Comparison of ENCODE assay signal across 8 cellular contexts in the genomic region with DNA sequence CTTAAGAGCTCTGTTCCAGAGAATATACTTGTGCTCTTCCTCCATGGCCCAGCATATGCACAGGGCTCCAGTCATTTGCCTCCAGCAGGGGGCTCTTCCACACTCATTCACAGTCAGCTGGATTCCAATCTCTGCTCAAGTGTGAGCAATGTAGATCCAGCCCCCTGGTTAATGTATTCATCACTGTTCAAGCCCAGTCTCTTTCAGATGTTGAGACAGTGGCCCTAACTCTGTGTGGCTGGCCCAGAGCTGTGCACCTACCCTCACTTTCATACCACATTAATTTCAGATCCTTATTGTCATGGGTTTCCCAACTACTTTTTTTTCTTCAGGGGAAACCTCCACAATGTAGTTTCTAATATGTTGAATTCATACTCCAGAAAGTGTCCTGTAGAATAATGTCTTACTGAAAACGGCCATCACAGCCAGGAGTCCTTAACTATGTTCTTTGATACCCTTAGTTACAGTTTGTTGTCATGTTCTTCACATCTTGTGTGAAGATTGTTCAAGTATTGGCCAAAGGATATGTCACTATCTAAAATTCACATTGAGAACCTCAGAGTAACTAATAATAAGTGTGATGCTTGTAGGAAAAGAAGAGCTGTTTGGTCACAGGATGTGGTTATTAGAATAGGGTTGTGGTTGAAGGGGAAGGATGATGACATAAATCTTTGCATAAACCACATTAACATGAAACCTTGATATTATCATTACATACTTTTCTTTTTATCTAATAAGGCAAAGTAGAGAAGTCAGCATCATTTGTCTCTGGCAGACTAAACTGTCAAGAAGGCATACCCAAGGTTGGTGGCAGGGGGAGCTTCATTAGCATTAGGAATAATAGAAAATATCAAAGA. TPM values are rescaled to one million over a fixed set of nuclear protein-coding genes. Genes with fewer than 3 reads are reported as not detected.
DNase-seq lines count a peak whose midpoint lies in the region; ATAC-seq, FAIRE-seq and TF ChIP-seq lines count a peak whose summit lies in the region.

No MANE protein-coding gene starts in this region.

- no peaks in the 10 kb centered on the region for H3K27me3 ChIP-seq in CD4-positive, CD25-positive, alpha-beta regulatory T cell (ENCODE audit: control insufficient read depth, insufficient read depth, low read length)
- H3K27me3 ChIP-seq in astrocyte (ENCODE audit: insufficient read depth, low read length), result no peaks in the 10 kb centered on the region
- H3K27me3 ChIP-seq in thoracic aorta (replicated peaks; ENCODE audit: insufficient read depth), result no peaks in the 10 kb centered on the region

- H2AFZ ChIP-seq in astrocyte (ENCODE audit: low read depth, low read length), result no peak overlapping the region

- no peaks in the 10 kb centered on the region for H3K9me3 ChIP-seq in CD4-positive, CD25-positive, alpha-beta regulatory T cell (ENCODE audit: control insufficient read depth in 2 of 2, low read length in 2 of 2)
- H3K9me3 ChIP-seq in astrocyte (ENCODE audit: insufficient read depth, low read depth, low read length) (no peaks in the 10 kb centered on the region), thoracic aorta (no peaks in the 10 kb centered on the region)

- peaks cover 4% of the 10 kb centered on the region for H3K27me3 Mint-ChIP-seq in CD4-positive, CD25-positive, alpha-beta regulatory T cell
- H3K27me3 Mint-ChIP-seq in astrocyte (ENCODE audit: low read depth, unreplicated experiment), result peaks cover 1% of the 10 kb centered on the region

- POLR2A ChIA-PET in RWPE1 (lab: Yijun Ruan, JAX; ENCODE audit: low non-redundant PET), result no interaction called here

- H4K20me1 ChIP-seq in astrocyte (ENCODE audit: insufficient read depth, low read length), result no peaks in the 10 kb centered on the region

- TF ChIP-seq CTCF in RWPE1 (conservative IDR thresholded peaks at IDR 0.05; ENCODE audit: low read depth) (0 out of 2 replicates have a peak, but pooled peaks have one; percentile 12), astrocyte (IDR thresholded peaks at IDR 0.05; ENCODE audit: insufficient read depth, low read depth, low read length) (peak; percentile 55), thoracic aorta (IDR thresholded peaks at IDR 0.05) (peak; percentile 16), lower leg skin (IDR thresholded peaks at IDR 0.05) (no peak)

- peak overlapping the region; percentile 34 for H3K4me2 ChIP-seq in astrocyte (ENCODE audit: low read length)

- H3K4me1 ChIP-seq in CD4-positive, CD25-positive, alpha-beta regulatory T cell (ENCODE audit: control insufficient read depth, insufficient read depth, low read length, poor library complexity, severe bottlenecking), result peaks cover 35% of the 10 kb centered on the region
- no peaks in the 10 kb centered on the region for H3K4me1 ChIP-seq in astrocyte (ENCODE audit: insufficient read depth, low read length)
- no peaks in the 10 kb centered on the region for H3K4me1 ChIP-seq in thoracic aorta (ENCODE audit: control insufficient read depth in 1 of 2, low read depth in 2 of 2)

- CTCF ChIA-PET in RWPE1 (lab: Yijun Ruan, JAX), result interaction anchor here (0.5 to 1.3 kb wide), 5 partner anchors 10 to 274 kb away, joined by 3 to 5 read pairs (median 3); no protein-coding TSS in a partner anchor

- H3K9me3 Mint-ChIP-seq in CD4-positive, CD25-positive, alpha-beta regulatory T cell, result peaks cover 0 to 5% (median 0%) of the 10 kb centered on the region in 7 donors
- peaks cover 3% of the 10 kb centered on the region for H3K9me3 Mint-ChIP-seq in astrocyte (ENCODE audit: unreplicated experiment)

- FAIRE-seq in astrocyte (lab: Jason Lieb, UNC), result no peak

- WGBS in lower leg skin, 2 donors, result 27 to 29% methylated on average over 1 of the region's 1 CpG

- no peaks in the 10 kb centered on the region for H3K36me3 ChIP-seq in CD4-positive, CD25-positive, alpha-beta regulatory T cell (ENCODE audit: control insufficient read depth, insufficient read depth, low read length)
- H3K36me3 ChIP-seq in astrocyte (ENCODE audit: insufficient read depth, low read length), result no peaks in the 10 kb centered on the region
- H3K36me3 ChIP-seq in thoracic aorta, result no peaks in the 10 kb centered on the region

- no peak for TF ChIP-seq POLR2A in lower leg skin (IDR thresholded peaks at IDR 0.05)

- H3K36me3 Mint-ChIP-seq in CD4-positive, CD25-positive, alpha-beta regulatory T cell, result no peaks in the 10 kb centered on the region
- no peaks in the 10 kb centered on the region for H3K36me3 Mint-ChIP-seq in astrocyte (ENCODE audit: low read depth, unreplicated experiment)

- intact Hi-C loops in left colon (cut with DNase I, micrococcal nuclease), result no loop called here
- intact Hi-C loops in lower leg skin (cut with DNase I; ENCODE audit: low total_unique reads), result no loop called here

- peak overlapping the region; percentile 98 for H3K27ac ChIP-seq in CD4-positive, CD25-positive, alpha-beta regulatory T cell (ENCODE audit: insufficient read depth, low read length, poor library complexity, severe bottlenecking)
- H3K27ac ChIP-seq in RWPE1 (no peak overlapping the region), astrocyte (ENCODE audit: low read depth, low read length) (no peak overlapping the region), thoracic aorta (no peak overlapping the region)

- H3K27ac Mint-ChIP-seq in CD4-positive, CD25-positive, alpha-beta regulatory T cell, result peak overlapping the region; percentile 95 to 99 (median 98)
- peak overlapping the region; percentile 68 for H3K27ac Mint-ChIP-seq in astrocyte (ENCODE audit: unreplicated experiment)

- peak overlapping the region; percentile 57 for H3K4me3 ChIP-seq in CD4-positive, CD25-positive, alpha-beta regulatory T cell (ENCODE audit: low read depth, low read length)
- H3K4me3 ChIP-seq in astrocyte (ENCODE audit: insufficient read depth, low read depth, low read length) (no peak overlapping the region), thoracic aorta (no peak overlapping the region), lower leg skin (ENCODE audit: low read depth, poor library complexity, severe bottlenecking) (no peak overlapping the region)

- H3K9ac ChIP-seq in astrocyte (ENCODE audit: low read length), result no peak overlapping the region

- no peaks in the 10 kb centered on the region for H3K79me2 ChIP-seq in astrocyte (ENCODE audit: insufficient read depth, low read length)

- peak overlapping the region; percentile 51 to 77 (median 56) for H3K4me3 Mint-ChIP-seq in CD4-positive, CD25-positive, alpha-beta regulatory T cell
- no peak overlapping the region for H3K4me3 Mint-ChIP-seq in astrocyte (ENCODE audit: unreplicated experiment)

- ATAC-seq in CD4-positive, CD25-positive, alpha-beta regulatory T cell (ENCODE audit: low read depth in 2 of 2), result peak; percentile 88 to 91
- ATAC-seq in GM19043 (IDR thresholded peaks at IDR 0.05; ENCODE audit: low read depth, unreplicated experiment), result peak; percentile 66
- peak; percentile 70 for ATAC-seq in HG03097 (IDR thresholded peaks at IDR 0.05; ENCODE audit: low FRiP score, unreplicated experiment)
- peak; percentile 86 for ATAC-seq in left colon
- no peak for ATAC-seq in thoracic aorta (ENCODE audit: insufficient number of reproducible peaks, low FRiP score, low read depth)

- peaks cover 10 to 60% (median 46%) of the 10 kb centered on the region in 4 donors for H3K4me1 Mint-ChIP-seq in CD4-positive, CD25-positive, alpha-beta regulatory T cell
- peaks cover 7% of the 10 kb centered on the region for H3K4me1 Mint-ChIP-seq in astrocyte (ENCODE audit: low read depth, unreplicated experiment)

- peak; percentile 50 to 95 (median 91) for DNase-seq in CD4-positive, CD25-positive, alpha-beta regulatory T cell
- DNase-seq in RWPE1 (ENCODE audit: low spot score) (peak; percentile 5), astrocyte (ENCODE audit: low read depth) (peak; percentile 1), left colon (peak in 1 of 2 donors; percentile 63), thoracic aorta (ENCODE audit: low spot score) (no peak), lower leg skin (ENCODE audit: low spot score in 2 of 2) (no peak)

RNA-seq across cellular contexts. Expression of a gene that starts 14.4 kb away (rescaled TPM):
- total RNA-seq in CD4-positive, CD25-positive, alpha-beta regulatory T cell, result 20.3 TPM
- 10 to 100 TPM in 3 of 4 donors, 1 to 10 TPM in 1; 4.2 to 86.7 (median 21.8) TPM for polyA plus RNA-seq in CD4-positive, CD25-positive, alpha-beta regulatory T cell
- total RNA-seq in astrocyte (not detected in 2 replicates), left colon (10 to 100 TPM in 1 of 2 donors, 1 to 10 TPM in 1; 5.1 to 45.0 TPM), thoracic aorta (10 to 100 TPM in 1 of 2 donors, 1 to 10 TPM in 1; 4.5 to 24.4 TPM), lower leg skin (10 to 100 TPM in 2 of 4 donors, 1 to 10 TPM in 2; 4.7 to 19.8 (median 10.3) TPM)

RNA-seq across cellular contexts. Expression of a gene that starts 33.1 kb away (rescaled TPM):
- 186 TPM for total RNA-seq in CD4-positive, CD25-positive, alpha-beta regulatory T cell
- 100 to 1,000 TPM in 3 of 4 donors, 10 to 100 TPM in 1; 95.6 to 306 (median 262) TPM for polyA plus RNA-seq in CD4-positive, CD25-positive, alpha-beta regulatory T cell
- 0.93 and 1.5 TPM in 2 replicates for total RNA-seq in astrocyte
- total RNA-seq in left colon, result 100 to 1,000 TPM in 1 of 2 donors, 10 to 100 TPM in 1; 34.7 to 191 TPM
- total RNA-seq in thoracic aorta, result 10 to 100 TPM; 50.0 to 80.3 TPM
- 10 to 100 TPM; 37.6 to 65.7 (median 58.6) TPM for total RNA-seq in lower leg skin

RNA-seq across cellular contexts. Expression of a gene that starts 43.7 kb away (rescaled TPM):
- 204 TPM for total RNA-seq in CD4-positive, CD25-positive, alpha-beta regulatory T cell
- 100 to 1,000 TPM in 2 of 4 donors, 10 to 100 TPM in 1, 1 to 10 TPM in 1; 6.1 to 234 (median 99.9) TPM for polyA plus RNA-seq in CD4-positive, CD25-positive, alpha-beta regulatory T cell
- 3.7 and 4.1 TPM in 2 replicates for total RNA-seq in astrocyte
- 10 to 100 TPM in 1 of 2 donors, 1 to 10 TPM in 1; 6.6 to 39.3 TPM for total RNA-seq in left colon
- total RNA-seq in thoracic aorta, result 10 to 100 TPM in 1 of 2 donors, 1 to 10 TPM in 1; 2.0 to 11.1 TPM
- 10 to 100 TPM in 1 of 4 donors, 1 to 10 TPM in 2, under 1 TPM in 1; 0.44 to 11.3 (median 4.4) TPM for total RNA-seq in lower leg skin

Comparison
In these comparisons a context has a peak if more than half of its experiments do, and no peak if none do; other contexts are left out.
1. DNase-seq: peak in CD4-positive, CD25-positive, alpha-beta regulatory T cell (3 of 3), RWPE1 (single experiment) and astrocyte (single experiment); none in thoracic aorta (single experiment) and lower leg skin (0 of 2).
2. CTCF ChIP-seq: peak in RWPE1 (single experiment), astrocyte (single experiment) and thoracic aorta (single experiment); none in lower leg skin (0 of 3).
3. RNA of a gene that starts 33.1 kb away (total RNA-seq): 34.7 to 191 TPM in left colon, 186 TPM in CD4-positive, CD25-positive, alpha-beta regulatory T cell (single experiment), 50.0 to 80.3 TPM in thoracic aorta and 37.6 to 65.7 TPM in lower leg skin; 0.93 to 1.5 TPM in astrocyte; every median in the first group is over 10 times any median in the second.